Comparison of ENCODE assay signal across 17 cellular contexts in the genomic region with DNA sequence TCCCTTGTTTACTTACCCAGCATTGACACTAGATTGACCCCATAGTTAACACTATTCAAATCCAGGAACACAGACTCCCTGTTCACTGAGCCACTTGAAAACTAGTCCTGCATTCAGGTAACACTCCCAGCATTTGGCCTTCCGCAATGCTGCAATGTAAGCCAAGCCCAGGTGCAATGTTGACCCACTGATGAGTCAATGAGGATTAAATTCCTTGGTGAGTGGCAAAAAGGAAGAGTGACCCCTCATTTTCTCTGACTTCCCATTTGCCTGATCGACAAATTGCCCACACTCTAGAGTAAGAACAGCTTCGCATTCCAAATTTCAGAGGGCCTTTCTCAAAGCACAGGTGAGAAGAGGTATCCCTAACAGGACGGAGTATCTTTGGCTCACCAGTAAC.
A peak's percentile ranks its signal among the peaks of the same experiment; 100 is the strongest.
DNase-seq lines count a peak whose midpoint lies in the region; ATAC-seq and TF ChIP-seq lines count a peak whose summit lies in the region.
"Had no signal": no experiment of that assay in that cellular context is flagged by ENCODE, and none has a peak within 500 bp of the region (broad histone marks: within the 10 kb centered on the region; RNA-seq: fewer than 3 reads in every experiment).

No MANE protein-coding gene starts in this region.

- no peak overlapping the region for H3K27ac ChIP-seq in hepatocyte
- H3K27ac ChIP-seq: sigmoid colon had no signal

- H3K36me3 ChIP-seq in hepatocyte (replicated peaks; ENCODE audit: insufficient read depth, low read depth) = no peaks in the 10 kb centered on the region
- H3K36me3 ChIP-seq: sigmoid colon had no signal

- peak; percentile 34 for DNase-seq in COR-L47 (lab: John Stamatoyannopoulos, UW)
- DNase-seq in M059J (ENCODE audit: low read depth) = peak; percentile 10
- DNase-seq in NCI-H69 (lab: John Stamatoyannopoulos, UW) = peak; percentile 93
- DNase-seq in hepatocyte (ENCODE audit: low spot score) = peak; percentile 51
- DNase-seq in NCI-H524 (lab: John Stamatoyannopoulos, UW) = no peak
- no peak for DNase-seq in stimulated activated CD4-positive, alpha-beta T cell treated with anti-CD3 and anti-CD28 coated beads, Interleukin-1b, Interleukin-23, amount 100 ng/mL, for 48 hours
- no peak for DNase-seq in NCI-H1436 treated with DMSO at 0.1 percent for 48 hours (lab: John Stamatoyannopoulos, UW)
- DNase-seq: amygdala; effector memory CD4-positive, alpha-beta T cell; hippocampal formation; NCI-H1694 treated with DMSO at 0.1 percent for 48 hours; nucleus accumbens; SHP77; sigmoid colon; stimulated activated CD4-positive, alpha-beta T cell treated with anti-CD3 and anti-CD28 coated beads, Interleukin-2, amount 100 ng/mL, for 48 hours had no signal

- H3K4me2 ChIP-seq in hepatocyte = no peak overlapping the region

- H3K4me1 ChIP-seq in hepatocyte (ENCODE audit: insufficient read depth) = no peaks in the 10 kb centered on the region
- H3K4me1 ChIP-seq: sigmoid colon had no signal

- no peak for TF ChIP-seq CTCF in hepatocyte (IDR thresholded peaks at IDR 0.05; ENCODE audit: poor library complexity)

- H3K9me2 ChIP-seq in hepatocyte (replicated peaks; ENCODE audit: insufficient read depth) = no peaks in the 10 kb centered on the region

- no peaks in the 10 kb centered on the region for H3K27me3 ChIP-seq in hepatocyte
- H3K27me3 ChIP-seq: sigmoid colon had no signal

- no peaks in the 10 kb centered on the region for H3K9me3 ChIP-seq in hepatocyte (ENCODE audit: low read depth)
- H3K9me3 ChIP-seq: sigmoid colon had no signal

- H4K20me1 ChIP-seq in hepatocyte (ENCODE audit: insufficient read depth, poor library complexity, severe bottlenecking) = no peaks in the 10 kb centered on the region

- 40% methylated on average over 4 of the region's 4 CpGs for WGBS in hepatocyte (ENCODE audit: low lambda C conversion rate, missing lambda C conversion rate)

- no peak overlapping the region for H2AFZ ChIP-seq in hepatocyte

- H3K4me3 ChIP-seq in hepatocyte = no peak overlapping the region
- H3K4me3 ChIP-seq: sigmoid colon had no signal

- H3K79me2 ChIP-seq in hepatocyte = no peaks in the 10 kb centered on the region

- ATAC-seq in GM21447 (IDR thresholded peaks at IDR 0.05; ENCODE audit: unreplicated experiment) = no peak
- ATAC-seq: HCT116 had no signal

Comparison
In these comparisons a context has a peak if more than half of its experiments do, and no peak if none do; other contexts are left out.
1. DNase-seq: peak in COR-L47 (single experiment), M059J (single experiment), NCI-H69 (single experiment) and hepatocyte (single experiment); none in NCI-H524 (0 of 2), stimulated activated CD4-positive, alpha-beta T cell treated with anti-CD3 and anti-CD28 coated beads, Interleukin-1b, Interleukin-23, amount 100 ng/mL, for 48 hours (single experiment) and NCI-H1436 treated with DMSO at 0.1 percent for 48 hours (single experiment).